In the genomic region with DNA sequence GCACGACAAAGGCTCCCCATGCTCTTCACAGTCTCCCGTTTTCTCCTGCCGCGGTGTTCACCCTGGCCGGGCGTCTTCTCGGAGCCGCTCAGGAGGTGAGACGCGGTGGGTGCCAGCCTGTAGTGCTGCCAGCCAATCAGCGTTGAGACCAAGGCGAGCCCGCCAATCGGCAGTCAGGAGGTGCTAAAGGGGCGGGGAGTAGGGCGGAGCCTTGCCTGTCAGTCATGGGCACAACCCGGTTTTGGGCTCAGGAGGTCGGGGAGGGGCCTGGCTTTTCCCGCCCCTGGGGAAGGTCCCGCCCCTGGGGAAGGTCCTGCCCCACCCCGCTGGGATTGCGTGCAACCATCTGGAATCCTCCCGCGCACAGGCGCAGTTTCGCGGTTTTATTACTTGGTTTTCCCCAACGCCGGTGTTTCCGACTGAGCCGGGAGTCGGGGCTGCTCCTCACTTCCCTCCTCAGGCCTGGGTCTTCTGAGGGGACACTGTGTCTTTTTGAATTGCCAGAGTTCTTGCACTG, we compare ENCODE assay signal across 8 cellular contexts. TPM values are rescaled to one million over a fixed set of nuclear protein-coding genes. Genes with fewer than 3 reads are reported as not detected.
DNase-seq lines count a peak whose midpoint lies in the region; ATAC-seq and TF ChIP-seq lines count a peak whose summit lies in the region.

A gene (minus strand): TSS at position 92 of the 517 bp plus-strand sequence. CDS start 1,421 bp downstream, outside the sequence.

- TF ChIP-seq CTCF in OCI-LY1 (IDR thresholded peaks at IDR 0.05; ENCODE audit: low read length) = no peak
- TF ChIP-seq CTCF in epithelial cell of proximal tubule (conservative IDR thresholded peaks at IDR 0.05; ENCODE audit: low read depth, low read length) = no peak
- no peak for TF ChIP-seq CTCF in mucosa of descending colon (IDR thresholded peaks at IDR 0.05)

- peaks cover 0 to 6% of the 10 kb centered on the region in 2 donors for H3K36me3 Mint-ChIP-seq in CD4-positive, alpha-beta memory T cell

- no peaks in the 10 kb centered on the region for H3F3A ChIP-seq in OCI-LY1 (ENCODE audit: insufficient read depth, low read length)

- DNase-seq in CD4-positive, alpha-beta memory T cell = peak; percentile 91 to 96 (median 92)
- DNase-seq in HT1080 (ENCODE audit: low read depth) (peak; percentile 88), activated T-cell treated with anti-CD3 and anti-CD28 coated beads for 4 hours (peak; percentile 96), epithelial cell of proximal tubule (ENCODE audit: low read depth) (peak; percentile 43), mucosa of descending colon (peak; percentile 96 to 99 (median 97))
- peak; percentile 87 to 92 for DNase-seq in stimulated activated CD8-positive, alpha-beta memory T cell treated with anti-CD3 and anti-CD28 coated beads, Interleukin-2, amount 100 ng/mL, for 1 hour (ENCODE audit: low read depth in 2 of 2)

- H3K36me3 ChIP-seq in CD4-positive, alpha-beta memory T cell (ENCODE audit: insufficient read depth, low read length) = no peaks in the 10 kb centered on the region
- no peaks in the 10 kb centered on the region for H3K36me3 ChIP-seq in OCI-LY1 (ENCODE audit: insufficient read depth, low read length)
- no peaks in the 10 kb centered on the region for H3K36me3 ChIP-seq in mucosa of descending colon (ENCODE audit: low read depth)

- peak within 1 kb of the TSS; percentile 36 to 49 for H3K4me3 ChIP-seq in CD4-positive, alpha-beta memory T cell (ENCODE audit: low read length in 2 of 2)
- peak within 1 kb of the TSS; percentile 61 for H3K4me3 ChIP-seq in OCI-LY1 (ENCODE audit: low read depth, low read length, poor library complexity, severe bottlenecking)
- peak within 1 kb of the TSS; percentile 49 for H3K4me3 ChIP-seq in epithelial cell of proximal tubule (ENCODE audit: low read depth, low read length)
- peak within 1 kb of the TSS; percentile 1 for H3K4me3 ChIP-seq in mucosa of descending colon

- H3K4me1 Mint-ChIP-seq in CD4-positive, alpha-beta memory T cell = peaks cover 15 to 30% (median 18%) of the 10 kb centered on the region in 4 donors

- no peaks in the 10 kb centered on the region for H4K20me1 ChIP-seq in OCI-LY1 (ENCODE audit: insufficient read depth, low read length)

- no peaks in the 10 kb centered on the region for H3K9me2 ChIP-seq in OCI-LY1 (ENCODE audit: low read depth, low read length)

- POLR2A ChIA-PET in CD4-positive, alpha-beta memory T cell (lab: Charles Lee; ENCODE audit: partially characterized antibody) = interaction anchor here (1.1 kb wide), 1 partner anchor 12 kb away, joined by 4 read pairs; no protein-coding TSS in a partner anchor

- intact Hi-C loops in CD4-positive, alpha-beta memory T cell (cut with micrococcal nuclease) = no loop called here
- intact Hi-C loops in mucosa of descending colon (cut with DNase I, micrococcal nuclease) = no loop called here

- peak within 1 kb of the TSS; percentile 62; the same call in 1 of the 2 replicates for H3K9ac ChIP-seq in OCI-LY1 (ENCODE audit: low read length)

- no peaks in the 10 kb centered on the region for H3K9me3 ChIP-seq in CD4-positive, alpha-beta memory T cell (ENCODE audit: control insufficient read depth in 1 of 2, low read length in 2 of 2)
- H3K9me3 ChIP-seq in OCI-LY1 (ENCODE audit: low read length) (no peaks in the 10 kb centered on the region), mucosa of descending colon (no peaks in the 10 kb centered on the region)

- ATAC-seq in GM21360 (IDR thresholded peaks at IDR 0.05; ENCODE audit: unreplicated experiment) = peak; percentile 89
- ATAC-seq in mucosa of descending colon = peak; percentile 95

- peak within 1 kb of the TSS; percentile 83 to 97 (median 91) for H3K4me3 Mint-ChIP-seq in CD4-positive, alpha-beta memory T cell

- H3K9me3 Mint-ChIP-seq in CD4-positive, alpha-beta memory T cell = peaks cover 0 to 2% (median 0%) of the 10 kb centered on the region in 8 donors

- H3K27ac Mint-ChIP-seq in CD4-positive, alpha-beta memory T cell = peak within 1 kb of the TSS; percentile 86 to 95 (median 90)

- no peaks in the 10 kb centered on the region for H3K79me2 ChIP-seq in OCI-LY1 (ENCODE audit: insufficient read depth, low read length)

- CTCF ChIA-PET in CD4-positive, alpha-beta memory T cell (lab: Charles Lee; ENCODE audit: partially characterized antibody) = interaction anchor here (1.1 kb wide), 1 partner anchor 15 kb away, joined by 3 read pairs; no protein-coding TSS in a partner anchor

- H3K27me3 Mint-ChIP-seq in CD4-positive, alpha-beta memory T cell = peaks cover 0 to 8% of the 10 kb centered on the region in 2 donors

- peak within 1 kb of the TSS; percentile 89 for H2AFZ ChIP-seq in OCI-LY1 (ENCODE audit: low read length)

- H3K4me2 ChIP-seq in OCI-LY1 (ENCODE audit: low read length) = peak within 1 kb of the TSS; percentile 87

- no peaks in the 10 kb centered on the region for H3K27me3 ChIP-seq in CD4-positive, alpha-beta memory T cell (ENCODE audit: insufficient read depth, low read length)
- H3K27me3 ChIP-seq in OCI-LY1 (ENCODE audit: insufficient read depth, low read length) = peaks cover 3% of the 10 kb centered on the region; the same call in 1 of the 2 replicates

- H3K4me1 ChIP-seq in CD4-positive, alpha-beta memory T cell (ENCODE audit: insufficient read depth, low read length) = peaks cover 23% of the 10 kb centered on the region
- peaks cover 11% of the 10 kb centered on the region for H3K4me1 ChIP-seq in OCI-LY1 (ENCODE audit: insufficient read depth, low read length, severe bottlenecking)
- peaks cover 12% of the 10 kb centered on the region for H3K4me1 ChIP-seq in mucosa of descending colon (ENCODE audit: low read depth)

- peak within 1 kb of the TSS; percentile 50 for H3K27ac ChIP-seq in CD4-positive, alpha-beta memory T cell (ENCODE audit: low read depth, low read length)
- no peak within 1 kb of the TSS for H3K27ac ChIP-seq in OCI-LY1 (ENCODE audit: low read depth, low read length, poor library complexity, severe bottlenecking)

RNA-seq across cellular contexts. Expression of the gene that starts here (rescaled TPM):
- not detected for total RNA-seq in CD4-positive, alpha-beta memory T cell
- polyA plus RNA-seq in CD4-positive, alpha-beta memory T cell = not detected
- not detected in 2 replicates for total RNA-seq in HT1080 (2014; rRNA removed; shearing (Covaris generic))
- not detected in 2 replicates for polyA plus RNA-seq in HT1080 (2015; cell fraction: cytosol; rRNA removed)
- polyA plus RNA-seq in HT1080 (2015; cell fraction: nucleus; rRNA removed) = not detected in 2 replicates
- total RNA-seq in epithelial cell of proximal tubule (not detected in 2 replicates), mucosa of descending colon (not detected)

Comparison
In these comparisons a context has a peak if more than half of its experiments do, and no peak if none do; other contexts are left out.
1. Peak in DNase-seq, H3K4me3 ChIP-seq and H3K27ac ChIP-seq in CD4-positive, alpha-beta memory T cell; RNA of the gene not detected or under 1 TPM.
2. Peak in DNase-seq in HT1080; RNA of the gene not detected or under 1 TPM.
3. Peak in DNase-seq and H3K4me3 ChIP-seq in epithelial cell of proximal tubule; RNA of the gene not detected or under 1 TPM.
4. Peak in DNase-seq, ATAC-seq and H3K4me3 ChIP-seq in mucosa of descending colon; RNA of the gene not detected or under 1 TPM.
5. DNase-seq: peak in every context shown above with its lines; median percentile 97 in mucosa of descending colon; 96 in activated T-cell treated with anti-CD3 and anti-CD28 coated beads for 4 hours; 92 in CD4-positive, alpha-beta memory T cell; 90 in stimulated activated CD8-positive, alpha-beta memory T cell treated with anti-CD3 and anti-CD28 coated beads, Interleukin-2, amount 100 ng/mL, for 1 hour; 88 in HT1080; 43 in epithelial cell of proximal tubule.
6. H3K4me3 ChIP-seq: peak in every context shown above with its lines; median percentile 61 in OCI-LY1; 49 in epithelial cell of proximal tubule; 42 in CD4-positive, alpha-beta memory T cell; 1 in mucosa of descending colon.